8 cellular contexts compared by ENCODE assay signal in the genomic region with DNA sequence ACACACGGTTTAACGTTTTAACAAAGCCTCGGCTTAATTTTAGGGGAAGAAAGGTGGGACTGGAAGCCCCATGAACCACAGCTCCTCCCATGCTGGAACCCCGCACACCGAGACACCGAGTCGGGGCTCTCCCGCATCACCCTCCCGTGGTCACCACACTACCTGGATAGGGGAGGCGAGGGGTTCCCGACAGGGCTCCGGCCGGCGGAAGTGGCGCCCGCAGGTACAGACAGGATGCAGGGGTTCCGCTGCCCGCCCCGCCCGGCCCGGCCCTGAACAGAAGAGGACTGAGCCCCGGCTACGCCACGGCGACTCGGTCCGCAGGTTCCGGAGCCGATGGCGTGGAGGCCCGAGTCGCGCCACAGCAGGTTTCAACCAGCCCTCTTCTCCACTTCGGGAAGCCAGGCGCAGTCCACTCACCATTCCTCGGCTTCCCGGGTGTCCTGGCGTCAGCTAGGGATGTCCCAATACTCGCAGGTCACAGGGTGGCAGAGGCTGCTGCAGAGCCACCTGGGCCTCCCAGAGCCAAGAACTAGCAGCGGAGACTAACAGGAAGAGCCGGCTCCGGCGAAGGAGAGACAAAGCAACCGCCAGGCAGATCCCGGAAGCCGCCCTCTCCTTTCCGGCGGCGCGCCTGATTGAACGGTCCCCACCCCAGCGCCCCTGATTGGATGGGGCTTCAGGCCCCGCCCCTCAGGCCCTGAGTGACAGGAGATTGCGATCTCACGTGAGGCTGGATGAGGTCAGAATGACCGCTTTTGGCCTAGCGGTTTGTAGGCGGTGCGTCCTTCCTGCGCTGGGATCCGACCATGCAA. TPM values are rescaled to one million over a fixed set of nuclear protein-coding genes. Genes with fewer than 3 reads are reported as not detected.
DNase-seq lines count a peak whose midpoint lies in the region; ATAC-seq and TF ChIP-seq lines count a peak whose summit lies in the region.

A gene (minus strand): TSS at position 580 of the 815 bp plus-strand sequence. CDS start 157 bp downstream, at position 423.

- DNase-seq in AG08396 (ENCODE audit: low spot score) = peak; percentile 96
- peak; percentile 91 for DNase-seq in NCI-H2227 treated with DMSO at 0.1 percent for 48 hours (lab: John Stamatoyannopoulos, UW)
- peak; percentile 95 to 97 for DNase-seq in cardiac fibroblast (ENCODE audit: low read depth in 2 of 2)
- DNase-seq in inferior parietal cortex (ENCODE audit: extremely low spot score) = peak; percentile 97
- peak; percentile 97 for DNase-seq in spleen

- peak within 1 kb of the TSS; percentile 74 to 94 (median 89) for H3K27ac ChIP-seq in spleen

- peaks cover 0 to 5% (median 0%) of the 10 kb centered on the region in 7 donors for H3K27me3 ChIP-seq in spleen (replicated peaks in 1 of 7)

- peak; percentile 85 for TF ChIP-seq POLR2A in GM18951 (IDR thresholded peaks at IDR 0.05; ENCODE audit: extremely low read depth, insufficient read depth, insufficient read length)
- peak in 2 of 3 donors; percentile 37 to 64 for TF ChIP-seq POLR2A in spleen (IDR thresholded peaks at IDR 0.05)

- intact Hi-C loops in spleen (cut with DNase I; ENCODE audit: low total_unique reads) = no loop called here

- peaks cover 6 to 47% (median 42%) of the 10 kb centered on the region in 8 donors for H3K9me3 ChIP-seq in spleen

- peak; percentile 99 for ATAC-seq in HG03175 (IDR thresholded peaks at IDR 0.05; ENCODE audit: unreplicated experiment)

- peak within 1 kb of the TSS; percentile 96 for H3K4me3 ChIP-seq in WI38 (ENCODE audit: low read depth, low read length)
- H3K4me3 ChIP-seq in cardiac fibroblast (replicated peaks in 1 of 2; ENCODE audit: low read depth in 2 of 2, low read length in 2 of 2) = peak within 1 kb of the TSS; percentile 89 to 99
- peak within 1 kb of the TSS; percentile 52 to 98 (median 86) for H3K4me3 ChIP-seq in spleen

- H3K36me3 ChIP-seq in spleen = peaks cover 12 to 42% (median 33%) of the 10 kb centered on the region in 6 donors

- peaks cover 5 to 27% (median 20%) of the 10 kb centered on the region in 6 donors for H3K4me1 ChIP-seq in spleen

- in situ Hi-C loops in GM18951 (cut with MboI; ENCODE audit: low sequenced_read_pairs, unreplicated experiment) = no loop called here

- TF ChIP-seq CTCF in WI38 (IDR thresholded peaks at IDR 0.05; ENCODE audit: low read depth, low read length) (no peak), cardiac fibroblast (IDR thresholded peaks at IDR 0.05; ENCODE audit: low read depth, low read length) (no peak), spleen (IDR thresholded peaks at IDR 0.05 in 8 of 11, conservative IDR thresholded peaks at IDR 0.05 in 3 of 11) (peak in 3 of 11 experiments; percentile 14 to 29 (median 20))

- 0 to 1% (median 0%) methylated on average over 35 to 61 of the region's 61 CpGs for WGBS in spleen, 5 donors

RNA-seq across cellular contexts. Expression of the gene that starts here (rescaled TPM):
- 10 to 100 TPM in 4 of 7 donors, 1 to 10 TPM in 3; 6.9 to 11.4 (median 10.2) TPM for total RNA-seq in spleen
- polyA plus RNA-seq in spleen = 1 to 10 TPM; 3.1 to 5.3 (median 4.5) TPM

Comparison
In these comparisons a context has a peak if more than half of its experiments do, and no peak if none do; other contexts are left out.
1. Peak in every context shown above with its lines: DNase-seq, ATAC-seq, H3K4me3 ChIP-seq and H3K27ac ChIP-seq.